22 cellular contexts compared by ENCODE assay signal in the genomic region with DNA sequence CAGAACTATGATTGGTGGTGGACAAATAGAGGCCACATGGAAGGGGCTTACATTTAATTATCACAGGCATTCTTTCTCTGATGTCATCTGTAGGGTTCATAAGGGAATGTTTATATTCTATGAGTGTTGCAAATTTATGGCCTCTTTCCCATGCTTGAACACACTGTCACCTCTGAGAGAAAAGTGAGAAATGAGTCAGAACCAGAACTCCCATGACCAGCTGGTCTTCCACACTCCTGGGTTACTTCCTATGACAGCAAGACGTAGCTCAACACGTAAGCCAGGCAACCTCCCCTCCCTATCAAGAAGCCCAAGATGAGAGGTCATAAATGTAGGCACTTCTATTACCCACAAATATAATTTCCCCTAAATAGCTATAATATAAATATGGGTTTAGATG.
DNase-seq lines count a peak whose midpoint lies in the region; ATAC-seq and TF ChIP-seq lines count a peak whose summit lies in the region.
"Had no signal": no experiment of that assay in that cellular context is flagged by ENCODE, and none has a peak within 500 bp of the region (broad histone marks: within the 10 kb centered on the region; RNA-seq: fewer than 3 reads in every experiment).

No MANE protein-coding gene starts in this region.

- no peak overlapping the region for H3K27ac Mint-ChIP-seq in immature natural killer cell
- H3K27ac Mint-ChIP-seq: activated naive CD8-positive, alpha-beta T cell; nephron progenitor cell had no signal

- no peak overlapping the region for H3K4me3 ChIP-seq in choroid plexus epithelial cell (ENCODE audit: low read depth, low read length)
- no peak overlapping the region for H3K4me3 ChIP-seq in Karpas-422 (ENCODE audit: low read length)
- H3K4me3 ChIP-seq: esophagus squamous epithelium, left lung, MG63, right lobe of liver, testis had no signal

- no peaks in the 10 kb centered on the region for H3K9me3 ChIP-seq in Karpas-422 (ENCODE audit: low read length)
- H3K9me3 ChIP-seq: esophagus squamous epithelium, left lung, right lobe of liver, testis had no signal

- no peak overlapping the region for H2AFZ ChIP-seq in Karpas-422 (ENCODE audit: low read length)
- H2AFZ ChIP-seq: parathyroid adenoma had no signal

- no peaks in the 10 kb centered on the region for H3K4me1 Mint-ChIP-seq in immature natural killer cell

- H3K4me1 ChIP-seq in Karpas-422 (ENCODE audit: low read length): no peaks in the 10 kb centered on the region
- H3K4me1 ChIP-seq: left lung, parathyroid adenoma, right lobe of liver, testis had no signal

- no peaks in the 10 kb centered on the region for H3K36me3 ChIP-seq in Karpas-422 (ENCODE audit: insufficient read depth, low read length)
- H3K36me3 ChIP-seq: esophagus squamous epithelium, left lung, right lobe of liver had no signal

- TF ChIP-seq CTCF in GM10248 (IDR thresholded peaks at IDR 0.05; ENCODE audit: control extremely low read depth, extremely low read depth, low read depth, missing control alignments) (no peak), choroid plexus epithelial cell (conservative IDR thresholded peaks at IDR 0.05; ENCODE audit: low read depth, low read length) (no peak)

- peaks cover 0 to 6% (median 3%) of the 10 kb centered on the region in 3 donors for H3K27me3 Mint-ChIP-seq in immature natural killer cell (ENCODE audit: low read depth in 3 of 3)

- no peaks in the 10 kb centered on the region for H3K9me3 Mint-ChIP-seq in immature natural killer cell

- no peaks in the 10 kb centered on the region for H3K27me3 ChIP-seq in Karpas-422 (ENCODE audit: low read length)
- H3K27me3 ChIP-seq: esophagus squamous epithelium, left lung, MG63, right lobe of liver, testis had no signal

- no peak overlapping the region for H3K4me3 Mint-ChIP-seq in immature natural killer cell
- H3K4me3 Mint-ChIP-seq: activated naive CD8-positive, alpha-beta T cell; nephron progenitor cell had no signal

- H3K9ac ChIP-seq in Karpas-422 (ENCODE audit: low read length): no peak overlapping the region
- H3K9ac ChIP-seq: parathyroid adenoma had no signal

- H3K79me2 ChIP-seq in Karpas-422 (ENCODE audit: low read length): no peaks in the 10 kb centered on the region
- H3K79me2 ChIP-seq: parathyroid adenoma had no signal

- no peaks in the 10 kb centered on the region for H3K9me2 ChIP-seq in Karpas-422 (replicated peaks; ENCODE audit: insufficient read depth, low read length)

- POLR2A ChIA-PET in GM10248 (lab: Yijun Ruan, JAX): no interaction called here

- CTCF ChIA-PET in GM10248 (lab: Yijun Ruan, JAX): interaction anchor here (0.9 to 2.3 kb wide), 7 partner anchors 12 to 325 kb away, joined by 3 to 23 read pairs (median 4); no protein-coding TSS in a partner anchor

- H4K20me1 ChIP-seq in Karpas-422 (ENCODE audit: insufficient read depth, low read depth, low read length): no peaks in the 10 kb centered on the region

- ATAC-seq in GM18868 (IDR thresholded peaks at IDR 0.05; ENCODE audit: unreplicated experiment) (peak; percentile 90), HG03432 (IDR thresholded peaks at IDR 0.05; ENCODE audit: unreplicated experiment) (peak; percentile 53)
- ATAC-seq: left lung, right lobe of liver had no signal

- DNase-seq in GM10248 (ENCODE audit: extremely low spot score) (peak; percentile 30), choroid plexus epithelial cell (ENCODE audit: low read depth) (peak; percentile 82), AG20443 (ENCODE audit: low spot score) (no peak), Karpas-422 (no peak), immature natural killer cell (no peak), NCI-H526 treated with DMSO at 0.1 percent for 48 hours (lab: John Stamatoyannopoulos, UW) (no peak)
- DNase-seq: ACHN; C1 segment of cervical spinal cord; esophagus squamous epithelium; glutamatergic neuron; left lung; MG63; NCI-H1436; NCI-H69; nephron progenitor cell; right lobe of liver; stimulated activated CD4-positive, alpha-beta T cell treated with anti-CD3 and anti-CD28 coated beads, Interleukin-15, amount 100 ng/mL, for 24 hours; testis had no signal

- no peaks in the 10 kb centered on the region for H3K36me3 Mint-ChIP-seq in immature natural killer cell
- H3K36me3 Mint-ChIP-seq: activated naive CD8-positive, alpha-beta T cell had no signal

- no peak overlapping the region for H3K27ac ChIP-seq in Karpas-422 (ENCODE audit: low read length)
- H3K27ac ChIP-seq: parathyroid adenoma, right lobe of liver, testis had no signal

- H3K4me2 ChIP-seq in Karpas-422 (ENCODE audit: low read depth, low read length, poor library complexity, severe bottlenecking): no peak overlapping the region

Comparison
In these comparisons a context has a peak if more than half of its experiments do, and no peak if none do; other contexts are left out.
1. DNase-seq: peak in GM10248 (single experiment) and choroid plexus epithelial cell (single experiment); none in AG20443 (single experiment), Karpas-422 (single experiment), immature natural killer cell (0 of 3) and NCI-H526 treated with DMSO at 0.1 percent for 48 hours (single experiment).